Comparison of ENCODE assay signal across 8 cellular contexts in genomic region chr12:57461904-57462306, GRCh38. TPM values are rescaled to one million over a fixed set of nuclear protein-coding genes. Genes with fewer than 3 reads are reported as not detected.
A peak's percentile ranks its signal among the peaks of the same experiment; 100 is the strongest.
DNase-seq lines count a peak whose midpoint lies in the region; ATAC-seq and TF ChIP-seq lines count a peak whose summit lies in the region.

No MANE protein-coding gene starts in this region.

- H3K27me3 ChIP-seq in HUES48 (ENCODE audit: control insufficient read depth, insufficient read depth, low read length) (no peaks in the 10 kb centered on the region), body of pancreas (no peaks in the 10 kb centered on the region), mesenchymal stem cell (ENCODE audit: control insufficient read depth in 1 of 2, insufficient read depth in 1 of 2, low read length in 2 of 2) (peaks cover 19 to 46% of the 10 kb centered on the region in 2 experiments)

- no peaks in the 10 kb centered on the region for H3K9me3 ChIP-seq in HUES48 (ENCODE audit: control insufficient read depth, insufficient read depth, low read length)
- H3K9me3 ChIP-seq in body of pancreas = no peaks in the 10 kb centered on the region
- no peaks in the 10 kb centered on the region for H3K9me3 ChIP-seq in mesenchymal stem cell (ENCODE audit: control insufficient read depth, low read length)

- H3K4me1 ChIP-seq in HUES48 (ENCODE audit: control insufficient read depth, insufficient read depth, low read length) (peaks cover 10% of the 10 kb centered on the region), body of pancreas (peaks cover 22% of the 10 kb centered on the region), mesenchymal stem cell (ENCODE audit: control insufficient read depth, insufficient read depth, low read depth, low read length) (peaks cover 12% of the 10 kb centered on the region), urinary bladder (ENCODE audit: insufficient read depth) (no peaks in the 10 kb centered on the region)

- no peak for TF ChIP-seq POLR2A in body of pancreas (IDR thresholded peaks at IDR 0.05)

- no peak overlapping the region for H2BK5ac ChIP-seq in mesenchymal stem cell (ENCODE audit: low read depth, low read length, poor library complexity, severe bottlenecking)

- peak overlapping the region in 1 of 2 experiments; percentile 66 for H3K23ac ChIP-seq in mesenchymal stem cell (ENCODE audit: low read length in 2 of 2)

- H4K91ac ChIP-seq in mesenchymal stem cell (ENCODE audit: low read length) = no peak overlapping the region

- CTCF ChIA-PET in AG04449 (lab: Yijun Ruan, JAX) = interaction anchor here (0.6 to 19.6 kb wide), 20 partner anchors 8 to 344 kb away, joined by 3 to 880 read pairs (median 4); partner anchors contain the start of genes ARHGAP9, INHBE, MARS1 and STAC3

- H2BK120ac ChIP-seq in mesenchymal stem cell (ENCODE audit: low read depth, low read length) = no peak overlapping the region

- peak overlapping the region; percentile 19 for H2BK15ac ChIP-seq in mesenchymal stem cell (ENCODE audit: low read depth, poor library complexity, severe bottlenecking)

- peaks cover 2% of the 10 kb centered on the region for H3K79me1 ChIP-seq in mesenchymal stem cell (replicated peaks; ENCODE audit: low read length, poor library complexity, severe bottlenecking)

- H2BK12ac ChIP-seq in mesenchymal stem cell (ENCODE audit: low read length in 2 of 2) = peak overlapping the region; percentile 53 to 80

- peak overlapping the region; percentile 26 for H2AK5ac ChIP-seq in mesenchymal stem cell (ENCODE audit: low read length, severe bottlenecking)

- no peak for ATAC-seq in body of pancreas

- H3K9ac ChIP-seq in HUES48 (ENCODE audit: low read depth, low read length) (peak overlapping the region; percentile 82), mesenchymal stem cell (ENCODE audit: low read length) (peak overlapping the region; percentile 55)

- TF ChIP-seq CTCF in AG04449 (IDR thresholded peaks at IDR 0.05; ENCODE audit: insufficient read depth, low read length, missing control alignments) (no peak), body of pancreas (IDR thresholded peaks at IDR 0.05) (no peak)

- peak overlapping the region; percentile 23 for H2AFZ ChIP-seq in mesenchymal stem cell (ENCODE audit: low read depth, low read length)

- POLR2A ChIA-PET in AG04449 (lab: Yijun Ruan, JAX) = interaction anchor here (0.9 kb wide), 1 partner anchor 59 kb away, joined by 3 read pairs; the partner anchor contains the start of gene DDIT3

- peak overlapping the region; percentile 75 for H4K8ac ChIP-seq in mesenchymal stem cell (ENCODE audit: low read length)

- WGBS in body of pancreas, 2 donors = 0% methylated on average over 8 to 13 of the region's 13 CpGs
- 0% methylated on average over 7 of the region's 13 CpGs for WGBS in mesenchymal stem cell
- under 1% methylated on average over 13 of the region's 13 CpGs for WGBS in urinary bladder

- H3K4me3 ChIP-seq in AG04449 (ENCODE audit: low read depth, low read length) = peak overlapping the region; percentile 77
- peak overlapping the region; percentile 87 for H3K4me3 ChIP-seq in HUES48 (ENCODE audit: low read depth, low read length)
- H3K4me3 ChIP-seq in body of pancreas = peak overlapping the region in 1 of 2 donors; percentile 17
- H3K4me3 ChIP-seq in mesenchymal stem cell (ENCODE audit: insufficient read depth in 1 of 2, low read depth in 1 of 2, low read length in 2 of 2) = peak overlapping the region; percentile 68 to 82
- peak overlapping the region; percentile 61 for H3K4me3 ChIP-seq in urinary bladder (ENCODE audit: low read depth, low read length)

- H3K18ac ChIP-seq in mesenchymal stem cell (ENCODE audit: low read depth in 1 of 2, low read length in 2 of 2) = peak overlapping the region; percentile 65 to 97

- H3K4me2 ChIP-seq in mesenchymal stem cell (ENCODE audit: low read length, poor library complexity, severe bottlenecking) = peak overlapping the region; percentile 99

- H3K36me3 ChIP-seq in HUES48 (ENCODE audit: control insufficient read depth, insufficient read depth, low read length) (peaks cover 13% of the 10 kb centered on the region; the same call in 1 of the 2 replicates), body of pancreas (replicated peaks in 1 of 2; ENCODE audit: insufficient read depth in 1 of 2, low read depth in 2 of 2) (no peaks in the 10 kb centered on the region), mesenchymal stem cell (ENCODE audit: control insufficient read depth in 1 of 2, insufficient read depth in 2 of 2, low read depth in 1 of 2, low read length in 2 of 2) (no peaks in the 10 kb centered on the region), urinary bladder (ENCODE audit: insufficient read depth) (no peaks in the 10 kb centered on the region)

- H3K4ac ChIP-seq in mesenchymal stem cell (ENCODE audit: low read depth in 1 of 2, low read length in 2 of 2) = no peak overlapping the region

- intact Hi-C loops in body of pancreas (cut with DNase I) (no loop called here), head of caudate nucleus (cut with DNase I) (no loop called here)

- peak overlapping the region; percentile 94 for H3K27ac ChIP-seq in HUES48 (ENCODE audit: low read depth, low read length)
- peak overlapping the region in 3 of 4 donors; percentile 62 to 80 (median 73) for H3K27ac ChIP-seq in body of pancreas
- H3K27ac ChIP-seq in mesenchymal stem cell (ENCODE audit: low read length, poor library complexity, severe bottlenecking) = no peak overlapping the region
- peak overlapping the region; percentile 75 for H3K27ac ChIP-seq in urinary bladder (ENCODE audit: low read depth)

- no peak for DNase-seq in AG04449 (ENCODE audit: low read depth, low spot score)
- no peak for DNase-seq in body of pancreas
- DNase-seq in mesenchymal stem cell = no peak
- DNase-seq in head of caudate nucleus = no peak
- no peak for DNase-seq in NCI-H146 treated with DMSO at 0.1 percent for 48 hours (lab: John Stamatoyannopoulos, UW; ENCODE audit: unreplicated experiment)
- no peak for DNase-seq in HK-2 (ENCODE audit: unreplicated experiment)

- no peak overlapping the region for H3K14ac ChIP-seq in mesenchymal stem cell (ENCODE audit: low read length in 2 of 2)

RNA-seq across cellular contexts. Expression of gene GLI1, which starts 2.3 kb away (rescaled TPM):
- 1 to 10 TPM in 1 of 2 donors, not detected in 1; 1.0 TPM for total RNA-seq in body of pancreas
- polyA plus RNA-seq in mesenchymal stem cell (2013, experiment 1 of 2) = 4.8 TPM
- polyA plus RNA-seq in mesenchymal stem cell (2013, experiment 2 of 2) = 3.2 TPM
- 11.5 TPM for total RNA-seq in urinary bladder
- 11.5 TPM for polyA plus RNA-seq in urinary bladder

RNA-seq across cellular contexts. Expression of gene INHBE, which starts 6.8 kb away (rescaled TPM):
- total RNA-seq in body of pancreas (not detected), urinary bladder (not detected)
- 1.5 TPM for polyA plus RNA-seq in mesenchymal stem cell (2013, experiment 1 of 2)
- polyA plus RNA-seq in mesenchymal stem cell (2013, experiment 2 of 2) = 1.7 TPM
- polyA plus RNA-seq in urinary bladder = 0.09 TPM

RNA-seq across cellular contexts. Expression of gene ARHGAP9, which starts 17.8 kb away (rescaled TPM):
- total RNA-seq in body of pancreas (10 to 100 TPM in 1 of 2 donors, not detected in 1; 18.9 TPM), urinary bladder (2.9 TPM)
- polyA plus RNA-seq in mesenchymal stem cell (2013, experiment 1 of 2) = 0.07 TPM
- polyA plus RNA-seq in mesenchymal stem cell (2013, experiment 2 of 2) = 0.12 TPM
- 5.2 TPM for polyA plus RNA-seq in urinary bladder

RNA-seq across cellular contexts. Expression of gene MARS1, which starts 26.0 kb away (rescaled TPM):
- total RNA-seq in body of pancreas (100 to 1,000 TPM in 1 of 2 donors, 10 to 100 TPM in 1; 61.7 to 103 TPM), urinary bladder (55.1 TPM)
- polyA plus RNA-seq in mesenchymal stem cell (2013, experiment 1 of 2) = 410 TPM
- 418 TPM for polyA plus RNA-seq in mesenchymal stem cell (2013, experiment 2 of 2)
- 59.9 TPM for polyA plus RNA-seq in urinary bladder

RNA-seq across cellular contexts. Expression of gene INHBC, which starts 27.3 kb away (rescaled TPM):
- total RNA-seq in body of pancreas (not detected), urinary bladder (not detected)
- 0.04 TPM for polyA plus RNA-seq in mesenchymal stem cell (2013, experiment 1 of 2)
- not detected for polyA plus RNA-seq in mesenchymal stem cell (2013, experiment 2 of 2)
- polyA plus RNA-seq in urinary bladder = 0.05 TPM
